In genomic region chr6:130381459-130382380, GRCh38 we compare ENCODE assay signal across 10 cellular contexts. TPM values are rescaled to one million over a fixed set of nuclear protein-coding genes. Genes with fewer than 3 reads are reported as not detected.
DNase-seq lines count a peak whose midpoint lies in the region; ATAC-seq lines count a peak whose summit lies in the region.
"Had no signal": no experiment of that assay in that cellular context is flagged by ENCODE, and none has a peak within 500 bp of the region (broad histone marks: within the 10 kb centered on the region; RNA-seq: fewer than 3 reads in every experiment).

No MANE protein-coding gene starts in this region.

- H3K4me1 Mint-ChIP-seq in activated T-helper 1 cell treated with anti-CD3 and anti-CD28 coated beads, Interleukin-12 subunit alpha, Interleukin-12 subunit beta, Interleukin-2, Interleukin-4 antibody, amounts not matched to agents 30 ng/mL and 10 ng/mL and 1 ng/mL, durations not matched to agents 14 hours and 24 hours and 36 hours (ENCODE audit: low read depth), result peaks cover 19% of the 10 kb centered on the region

- peaks cover 2% of the 10 kb centered on the region for H3K36me3 Mint-ChIP-seq in activated T-helper 1 cell treated with anti-CD3 and anti-CD28 coated beads, Interleukin-12 subunit alpha, Interleukin-12 subunit beta, Interleukin-2, Interleukin-4 antibody, amounts not matched to agents 30 ng/mL and 10 ng/mL and 1 ng/mL, durations not matched to agents 14 hours and 24 hours and 36 hours (ENCODE audit: low read depth)

- ATAC-seq in HG03175 (IDR thresholded peaks at IDR 0.05; ENCODE audit: unreplicated experiment), result peak; percentile 81
- ATAC-seq in stimulated activated naive CD8-positive, alpha-beta T cell treated with anti-CD3 and anti-CD28 coated beads, Interleukin-15, Interleukin-2, amounts not matched to agents 100 U/mL and 50 U/mL, for 24 hours, result peak; percentile 72

- H3K27me3 Mint-ChIP-seq in activated T-helper 1 cell treated with anti-CD3 and anti-CD28 coated beads, Interleukin-12 subunit alpha, Interleukin-12 subunit beta, Interleukin-2, Interleukin-4 antibody, amounts not matched to agents 30 ng/mL and 10 ng/mL and 1 ng/mL, durations not matched to agents 14 hours and 24 hours and 36 hours (ENCODE audit: insufficient read depth), result peaks cover 9% of the 10 kb centered on the region

- H3K9me3 Mint-ChIP-seq in activated T-helper 1 cell treated with anti-CD3 and anti-CD28 coated beads, Interleukin-12 subunit alpha, Interleukin-12 subunit beta, Interleukin-2, Interleukin-4 antibody, amounts not matched to agents 30 ng/mL and 10 ng/mL and 1 ng/mL, durations not matched to agents 14 hours and 24 hours and 36 hours, result peaks cover 4% of the 10 kb centered on the region

- H3K27ac Mint-ChIP-seq in activated T-helper 1 cell treated with anti-CD3 and anti-CD28 coated beads, Interleukin-12 subunit alpha, Interleukin-12 subunit beta, Interleukin-2, Interleukin-4 antibody, amounts not matched to agents 30 ng/mL and 10 ng/mL and 1 ng/mL, durations not matched to agents 14 hours and 24 hours and 36 hours, result no peak overlapping the region

- intact Hi-C loops in activated T-helper 1 cell treated with anti-CD3 and anti-CD28 coated beads, Interleukin-12 subunit alpha, Interleukin-12 subunit beta, Interleukin-2, Interleukin-4 antibody, amounts not matched to agents 30 ng/mL and 10 ng/mL and 1 ng/mL, durations not matched to agents 14 hours and 24 hours and 36 hours (cut with micrococcal nuclease), result loop anchor here (2.0 kb wide), 1 partner anchor 17 kb away; no protein-coding TSS in a partner anchor

- peak overlapping the region; percentile 53 for H3K4me3 Mint-ChIP-seq in activated T-helper 1 cell treated with anti-CD3 and anti-CD28 coated beads, Interleukin-12 subunit alpha, Interleukin-12 subunit beta, Interleukin-2, Interleukin-4 antibody, amounts not matched to agents 30 ng/mL and 10 ng/mL and 1 ng/mL, durations not matched to agents 14 hours and 24 hours and 36 hours

- peak; percentile 21 for DNase-seq in activated CD8-positive, alpha-beta memory T cell treated with anti-CD3 and anti-CD28 coated beads, Interleukin-2, amount 50 U/mL, for 4 hours
- DNase-seq in activated CD8-positive, alpha-beta memory T cell treated with anti-CD3 and anti-CD28 coated beads, Interleukin-2, amount 50 U/mL, for 48 hours, result no peak
- DNase-seq in activated T-helper 1 cell treated with anti-CD3 and anti-CD28 coated beads, Interleukin-12 subunit alpha, Interleukin-12 subunit beta, Interleukin-2, Interleukin-4 antibody, amounts not matched to agents 30 ng/mL and 10 ng/mL and 1 ng/mL, durations not matched to agents 14 hours and 24 hours and 36 hours (ENCODE audit: low spot score), result peak; percentile 26
- DNase-seq in stimulated activated naive CD8-positive, alpha-beta T cell treated with anti-CD3 and anti-CD28 coated beads, Interleukin-15, Interleukin-2, amounts not matched to agents 100 U/mL and 50 U/mL, for 24 hours, result no peak
- DNase-seq in NK-92 (lab: John Stamatoyannopoulos, UW; ENCODE audit: unreplicated experiment) (no peak), NCI-H446 treated with DMSO at 0.1 percent for 48 hours (lab: John Stamatoyannopoulos, UW) (no peak), LoVo (ENCODE audit: low spot score) (no peak)
- DNase-seq: Karpas-422, SW 1271 had no signal

RNA-seq across cellular contexts. Expression of gene TMEM200A, which starts 15.9 kb away (rescaled TPM):
- 0.67 and 0.69 TPM in 2 replicates for total RNA-seq in activated T-helper 1 cell treated with anti-CD3 and anti-CD28 coated beads, Interleukin-12 subunit alpha, Interleukin-12 subunit beta, Interleukin-2, Interleukin-4 antibody, amounts not matched to agents 30 ng/mL and 10 ng/mL and 1 ng/mL, durations not matched to agents 14 hours and 24 hours and 36 hours

Comparison
In these comparisons a context has a peak if more than half of its experiments do, and no peak if none do; other contexts are left out.
1. DNase-seq: peak in activated CD8-positive, alpha-beta memory T cell treated with anti-CD3 and anti-CD28 coated beads, Interleukin-2, amount 50 U/mL, for 4 hours (single experiment) and activated T-helper 1 cell treated with anti-CD3 and anti-CD28 coated beads, Interleukin-12 subunit alpha, Interleukin-12 subunit beta, Interleukin-2, Interleukin-4 antibody, amounts not matched to agents 30 ng/mL and 10 ng/mL and 1 ng/mL, durations not matched to agents 14 hours and 24 hours and 36 hours (single experiment); none in activated CD8-positive, alpha-beta memory T cell treated with anti-CD3 and anti-CD28 coated beads, Interleukin-2, amount 50 U/mL, for 48 hours (single experiment), stimulated activated naive CD8-positive, alpha-beta T cell treated with anti-CD3 and anti-CD28 coated beads, Interleukin-15, Interleukin-2, amounts not matched to agents 100 U/mL and 50 U/mL, for 24 hours (single experiment), NK-92 (single experiment), NCI-H446 treated with DMSO at 0.1 percent for 48 hours (single experiment) and LoVo (single experiment).